ENCODE assay signal across 18 cellular contexts in genomic region chr12:105365231-105365630, GRCh38. TPM values are rescaled to one million over a fixed set of nuclear protein-coding genes. Genes with fewer than 3 reads are reported as not detected.
DNase-seq lines count a peak whose midpoint lies in the region; ATAC-seq and TF ChIP-seq lines count a peak whose summit lies in the region.
"Had no signal": no experiment of that assay in that cellular context is flagged by ENCODE, and none has a peak within 500 bp of the region (broad histone marks: within the 10 kb centered on the region; RNA-seq: fewer than 3 reads in every experiment).

No MANE protein-coding gene starts in this region.

- no peaks in the 10 kb centered on the region for H3K9me3 Mint-ChIP-seq in stimulated activated effector memory CD8-positive, alpha-beta T cell treated with anti-CD3 and anti-CD28 coated beads, Interleukin-12 subunit alpha, Interleukin-12 subunit beta, amount 100 ng/mL, for 72 hours
- H3K9me3 Mint-ChIP-seq: GM23338 had no signal

- DNase-seq in NCI-H2227 (lab: John Stamatoyannopoulos, UW; ENCODE audit: unreplicated experiment) = peak; percentile 4
- DNase-seq in NCI-H2227 treated with DMSO at 0.1 percent for 48 hours (lab: John Stamatoyannopoulos, UW) = no peak
- peak; percentile 35 for DNase-seq in LHCN-M2 (ENCODE audit: low read depth)
- DNase-seq in fibroblast of mammary gland (ENCODE audit: low read depth) = peak; percentile 25
- peak in 1 of 2 donors; percentile 22 for DNase-seq in stimulated activated effector memory CD8-positive, alpha-beta T cell treated with anti-CD3 and anti-CD28 coated beads, Interleukin-12 subunit alpha, Interleukin-12 subunit beta, amount 100 ng/mL, for 72 hours (ENCODE audit: low spot score in 2 of 2)
- no peak for DNase-seq in nucleus accumbens (lab: John Stamatoyannopoulos, UW)
- no peak for DNase-seq in NCI-H526 treated with DMSO at 0.1 percent for 48 hours (lab: John Stamatoyannopoulos, UW)
- DNase-seq: DMS153, GDM1, KBM-7, MV-4-11, NCI-H187 treated with DMSO at 0.1 percent for 48 hours, NCI-H82, PC-3 had no signal

- H3K4me3 Mint-ChIP-seq in stimulated activated effector memory CD8-positive, alpha-beta T cell treated with anti-CD3 and anti-CD28 coated beads, Interleukin-12 subunit alpha, Interleukin-12 subunit beta, amount 100 ng/mL, for 72 hours = no peak overlapping the region
- H3K4me3 Mint-ChIP-seq: B cell, GM23338 had no signal

- peaks cover 14% of the 10 kb centered on the region for H3K4me1 Mint-ChIP-seq in stimulated activated effector memory CD8-positive, alpha-beta T cell treated with anti-CD3 and anti-CD28 coated beads, Interleukin-12 subunit alpha, Interleukin-12 subunit beta, amount 100 ng/mL, for 72 hours

- TF ChIP-seq CTCF in fibroblast of mammary gland (conservative IDR thresholded peaks at IDR 0.05; ENCODE audit: control insufficient read depth, insufficient read depth, low read depth, low read length) = no peak

- no peak overlapping the region for H3K4me3 ChIP-seq in fibroblast of mammary gland (ENCODE audit: control insufficient read depth, low read depth, low read length)
- H3K4me3 ChIP-seq: GM23338 had no signal

- ATAC-seq in stimulated activated effector memory CD8-positive, alpha-beta T cell treated with anti-CD3 and anti-CD28 coated beads, Interleukin-12 subunit alpha, Interleukin-12 subunit beta, amount 100 ng/mL, for 72 hours = no peak
- ATAC-seq: GM23338, HCT116, HepG2, PC-3 had no signal

- H3K27ac Mint-ChIP-seq in stimulated activated effector memory CD8-positive, alpha-beta T cell treated with anti-CD3 and anti-CD28 coated beads, Interleukin-12 subunit alpha, Interleukin-12 subunit beta, amount 100 ng/mL, for 72 hours = peak overlapping the region; percentile 56
- H3K27ac Mint-ChIP-seq: B cell, GM23338 had no signal

- H3K36me3 Mint-ChIP-seq in stimulated activated effector memory CD8-positive, alpha-beta T cell treated with anti-CD3 and anti-CD28 coated beads, Interleukin-12 subunit alpha, Interleukin-12 subunit beta, amount 100 ng/mL, for 72 hours = peaks cover 15% of the 10 kb centered on the region

RNA-seq across cellular contexts. Expression of gene C12orf75, which starts 34.7 kb away (rescaled TPM):
- 238 and 300 TPM in 2 replicates for total RNA-seq in LHCN-M2 (2014; rRNA removed)
- polyA plus RNA-seq in LHCN-M2 (2012) = 174 TPM

Comparison
In these comparisons a context has a peak if more than half of its experiments do, and no peak if none do; other contexts are left out.
1. DNase-seq: peak in NCI-H2227 (single experiment), LHCN-M2 (single experiment) and fibroblast of mammary gland (single experiment); none in NCI-H2227 treated with DMSO at 0.1 percent for 48 hours (single experiment), nucleus accumbens (0 of 56) and NCI-H526 treated with DMSO at 0.1 percent for 48 hours (single experiment).